In genomic region chr1:198157241-198157846, GRCh38 we compare ENCODE assay signal across 1 cellular context.
TF ChIP-seq lines count a peak whose summit lies in the region.

No MANE protein-coding gene starts in this region.

TF ChIP-seq in K562, 482 proteins besides CTCF, POLR2A, EP300 and RAD21 (continued from another document):
- TF ChIP-seq MITF (IDR thresholded peaks at IDR 0.05) (no peak), ZNF764 (CRISPR knock-in tag; IDR thresholded peaks at IDR 0.05; ENCODE audit: low read depth) (peak; percentile 28; the same call in 1 of the 2 replicates), ZNF830 (CRISPR knock-in tag; IDR thresholded peaks at IDR 0.05) (peak; percentile 83; the same call in 1 of the 2 replicates)
